ENCODE assay signal across 1 cellular context in genomic region chr13:108218044-108218974, GRCh38.
TF ChIP-seq lines count a peak whose summit lies in the region.

ABHD13 (plus strand) TSS chr13:108218392; CDS start chr13:108229219, 10,827 bp downstream.

TF ChIP-seq in K562, 482 proteins besides CTCF, POLR2A, EP300 and RAD21 (continued from another document and continues in another):
- TF ChIP-seq THAP7 (CRISPR knock-in tag; IDR thresholded peaks at IDR 0.05) (no peak), POLR2G (IDR thresholded peaks at IDR 0.05; ENCODE audit: low read depth, low read length) (peak; percentile 88), ZNF518B (CRISPR knock-in tag; IDR thresholded peaks at IDR 0.05) (no peak), MYNN (IDR thresholded peaks at IDR 0.05) (no peak), MYNN (CRISPR knock-in tag; IDR thresholded peaks at IDR 0.05) (no peak), CEBPG (CRISPR knock-in tag; IDR thresholded peaks at IDR 0.05) (peak; percentile 82), CEBPG (tag; conservative IDR thresholded peaks at IDR 0.05 in 1 of 2, IDR thresholded peaks at IDR 0.05 in 1 of 2) (peak; percentile 50 to 94), ZNF77 (CRISPR knock-in tag; IDR thresholded peaks at IDR 0.05) (no peak), CBX1 (IDR thresholded peaks at IDR 0.05; ENCODE audit: low read depth) (peak; percentile 68; the same call in 1 of the 2 replicates), TAF1 (IDR thresholded peaks at IDR 0.05; ENCODE audit: control insufficient read depth, extremely low read depth, insufficient read depth, low read length, severe bottlenecking) (peak; percentile 79), CCNT2 (IDR thresholded peaks at IDR 0.05; ENCODE audit: borderline replicate concordance, extremely low read depth, insufficient read length, low read depth, low read length) (peak; percentile 19), HDAC1 (IDR thresholded peaks at IDR 0.05) (no peak), RBM15 (IDR thresholded peaks at IDR 0.05; ENCODE audit: insufficient read depth, low read length) (no peak), CREB1 (IDR thresholded peaks at IDR 0.05) (peak; percentile 70; the same call in 1 of the 2 replicates), CREB1 (CRISPR knock-in tag; IDR thresholded peaks at IDR 0.05) (no peak), TOE1 (IDR thresholded peaks at IDR 0.05; ENCODE audit: borderline replicate concordance) (peak; percentile 70), TOE1 (CRISPR knock-in tag; IDR thresholded peaks at IDR 0.05; ENCODE audit: borderline replicate concordance, low read depth) (no peak), FIP1L1 (IDR thresholded peaks at IDR 0.05; ENCODE audit: low read depth, low read length, poor library complexity, severe bottlenecking) (peak; percentile 70), THRAP3 (IDR thresholded peaks at IDR 0.05; ENCODE audit: borderline replicate concordance) (no peak), MEIS2 (IDR thresholded peaks at IDR 0.05; ENCODE audit: partially characterized antibody) (peak; percentile 15), POLR3G (IDR thresholded peaks at IDR 0.05; ENCODE audit: extremely low read depth, insufficient read length, insufficient replicate concordance) (no peak), KDM5B (IDR thresholded peaks at IDR 0.05; ENCODE audit: insufficient replicate concordance, low read depth, low read length) (peak; percentile 66), ZBED1 (IDR thresholded peaks at IDR 0.05) (no peak), GABPA (tag; conservative IDR thresholded peaks at IDR 0.05; ENCODE audit: low read depth) (peak; percentile 95), SIN3B (IDR thresholded peaks at IDR 0.05; ENCODE audit: low read depth) (0 out of 2 replicates have a peak, but pooled peaks have one; percentile 17), ZNF282 (CRISPR knock-in tag; IDR thresholded peaks at IDR 0.05) (0 out of 2 replicates have a peak, but pooled peaks have one; percentile 30), ETV1 (tag; conservative IDR thresholded peaks at IDR 0.05; ENCODE audit: low read depth) (peak; percentile 54; the same call in 1 of the 2 replicates), MAZ (CRISPR knock-in tag; conservative IDR thresholded peaks at IDR 0.05 in 1 of 2, IDR thresholded peaks at IDR 0.05 in 1 of 2) (peak; percentile 92 to 98), HEY1 (CRISPR knock-in tag; IDR thresholded peaks at IDR 0.05; ENCODE audit: borderline replicate concordance) (no peak), RBBP5 (IDR thresholded peaks at IDR 0.05; ENCODE audit: borderline replicate concordance, insufficient read depth, low read length, poor library complexity, severe bottlenecking) (peak; percentile 94), NRF1 (conservative IDR thresholded peaks at IDR 0.05 in 1 of 2, IDR thresholded peaks at IDR 0.05 in 1 of 2) (peak; percentile 85 to 87), ESRRA (IDR thresholded peaks at IDR 0.05; ENCODE audit: borderline replicate concordance, low read depth) (0 out of 2 replicates have a peak, but pooled peaks have one; percentile 33), UBTF (IDR thresholded peaks at IDR 0.05; ENCODE audit: borderline replicate concordance in 1 of 2, low read depth in 2 of 2, low read length in 2 of 2) (peak in 1 of 2 experiments; percentile 90; a peak in 2 of 4 replicates), LCOR (CRISPR knock-in tag; IDR thresholded peaks at IDR 0.05) (no peak), TBP (optimal IDR thresholded peaks at IDR 0.05; ENCODE audit: low read depth, low read length) (peak; percentile 70), YY1 (IDR thresholded peaks at IDR 0.05; ENCODE audit: borderline replicate concordance in 1 of 3, control insufficient read depth in 1 of 3, extremely low read depth in 1 of 3, insufficient read depth in 3 of 3, insufficient read length in 1 of 3, insufficient replicate concordance in 2 of 3, low read depth in 1 of 3, low read length in 2 of 3) (peak in 1 of 3 experiments; percentile 54), U2AF1 (optimal IDR thresholded peaks at IDR 0.05; ENCODE audit: low read depth, low read length) (no peak), MNT (conservative IDR thresholded peaks at IDR 0.05) (peak in 1 of 2 experiments; percentile 60; a peak in 1 of 4 replicates), ZBTB11 (CRISPR knock-in tag; IDR thresholded peaks at IDR 0.05) (peak; percentile 92 to 99 (median 95); a peak in 5 of 6 replicates), ZBTB1 (CRISPR knock-in tag; IDR thresholded peaks at IDR 0.05; ENCODE audit: borderline replicate concordance, low read depth) (no peak), JUN (IDR thresholded peaks at IDR 0.05; ENCODE audit: borderline replicate concordance, low read depth, low read length) (0 out of 2 replicates have a peak, but pooled peaks have one; percentile 8), JUN (CRISPR knock-in tag; IDR thresholded peaks at IDR 0.05; ENCODE audit: borderline replicate concordance) (no peak), EGR1 (conservative IDR thresholded peaks at IDR 0.05) (peak; percentile 64; the same call in 1 of the 2 replicates), GTF2A2 (tag; IDR thresholded peaks at IDR 0.05) (no peak), SPI1 (IDR thresholded peaks at IDR 0.05; ENCODE audit: borderline replicate concordance, low read depth, low read length) (no peak), ZNF384 (IDR thresholded peaks at IDR 0.05; ENCODE audit: low read depth, low read length) (no peak), PHF8 (IDR thresholded peaks at IDR 0.05; ENCODE audit: borderline replicate concordance, low read length) (peak; percentile 78; the same call in 1 of the 2 replicates), KLF13 (tag; IDR thresholded peaks at IDR 0.05; ENCODE audit: borderline replicate concordance, low read depth) (no peak), CHD1 (IDR thresholded peaks at IDR 0.05; ENCODE audit: low read length) (peak; percentile 32), NR2F6 (CRISPR knock-in tag; IDR thresholded peaks at IDR 0.05) (no peak), CLOCK (CRISPR knock-in tag; IDR thresholded peaks at IDR 0.05; ENCODE audit: borderline replicate concordance) (no peak), NFRKB (IDR thresholded peaks at IDR 0.05; ENCODE audit: low read depth) (peak; percentile 66), ZNF124 (CRISPR knock-in tag; IDR thresholded peaks at IDR 0.05) (no peak), C11orf30 (IDR thresholded peaks at IDR 0.05; ENCODE audit: low read depth) (peak; percentile 59), HNRNPLL (IDR thresholded peaks at IDR 0.05; ENCODE audit: low read depth, low read length, poor library complexity, severe bottlenecking) (peak; percentile 62), L3MBTL2 (IDR thresholded peaks at IDR 0.05) (peak; percentile 59)
